Comparison of ENCODE assay signal across 8 cellular contexts in the genomic region with DNA sequence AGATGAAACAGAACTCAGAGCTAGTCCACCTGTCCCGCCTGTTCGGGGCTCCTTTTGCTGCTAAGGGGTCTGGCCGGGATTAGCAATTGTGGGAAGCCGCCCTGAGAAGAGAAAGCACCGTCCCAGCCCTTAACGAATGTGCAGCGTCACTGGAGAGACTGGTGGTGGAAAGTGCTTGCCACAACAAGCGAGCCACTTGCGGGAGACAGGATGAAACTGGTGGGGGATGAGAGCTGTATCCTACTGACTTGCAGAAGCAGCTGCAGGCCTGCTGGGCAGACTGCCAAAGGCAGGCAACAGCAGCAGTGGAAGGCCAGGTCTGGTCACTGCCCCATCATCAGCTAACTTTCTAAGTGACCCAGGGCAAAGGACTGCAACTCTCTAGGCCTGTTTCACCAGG.
A peak's percentile ranks its signal among the peaks of the same experiment; 100 is the strongest.
DNase-seq lines count a peak whose midpoint lies in the region; ATAC-seq, FAIRE-seq and TF ChIP-seq lines count a peak whose summit lies in the region.

No MANE protein-coding gene starts in this region.

- CTCF ChIA-PET in activated CD8-positive, alpha-beta memory T cell treated with anti-CD3 and anti-CD28 coated beads, Interleukin-2, amount 10 ng/mL, durations not matched to agents 7 days and 5 days (lab: Charles Lee), result interaction anchor here (0.8 to 7.5 kb wide), 20 partner anchors 10 to 109 kb away, joined by 3 to 70 read pairs (median 8); no protein-coding TSS in a partner anchor

- peak overlapping the region; percentile 92 for H3K27ac Mint-ChIP-seq in activated CD8-positive, alpha-beta memory T cell treated with anti-CD3 and anti-CD28 coated beads, Interleukin-2, amount 10 ng/mL, durations not matched to agents 7 days and 5 days

- H3K4me3 ChIP-seq in muscle layer of duodenum (ENCODE audit: low read depth in 1 of 2, low read length in 2 of 2) (peak overlapping the region in 1 of 2 donors; percentile 22), suprapubic skin (no peak overlapping the region)

- H3K36me3 ChIP-seq in muscle layer of duodenum (ENCODE audit: control insufficient read depth in 1 of 2, insufficient read depth in 2 of 2, low read length in 2 of 2) (no peaks in the 10 kb centered on the region), suprapubic skin (no peaks in the 10 kb centered on the region)

- no peaks in the 10 kb centered on the region for H3K27me3 ChIP-seq in muscle layer of duodenum (ENCODE audit: low read depth, low read length)
- no peaks in the 10 kb centered on the region for H3K27me3 ChIP-seq in suprapubic skin

- ATAC-seq in activated CD8-positive, alpha-beta memory T cell treated with anti-CD3 and anti-CD28 coated beads, Interleukin-2, amount 10 ng/mL, durations not matched to agents 7 days and 5 days, result peak; percentile 45
- no peak for ATAC-seq in HG03378 (IDR thresholded peaks at IDR 0.05; ENCODE audit: unreplicated experiment)
- no peak for ATAC-seq in HG03139 (IDR thresholded peaks at IDR 0.05; ENCODE audit: unreplicated experiment)

- no peak for TF ChIP-seq POLR2A in suprapubic skin (IDR thresholded peaks at IDR 0.05)

- 54% methylated on average over 9 of the region's 9 CpGs for WGBS in suprapubic skin

- peaks cover 7% of the 10 kb centered on the region for H3K36me3 Mint-ChIP-seq in activated CD8-positive, alpha-beta memory T cell treated with anti-CD3 and anti-CD28 coated beads, Interleukin-2, amount 10 ng/mL, durations not matched to agents 7 days and 5 days

- no peak for TF ChIP-seq CTCF in GM10266 (IDR thresholded peaks at IDR 0.05; ENCODE audit: control insufficient read depth, insufficient read depth, low read depth, missing control alignments)
- TF ChIP-seq CTCF in suprapubic skin (IDR thresholded peaks at IDR 0.05), result no peak

- peak; percentile 43 for FAIRE-seq in endometrium (lab: Jason Lieb, UNC)

- H3K27ac ChIP-seq in muscle layer of duodenum (ENCODE audit: low read length) (peak overlapping the region; percentile 42), suprapubic skin (peak overlapping the region; percentile 84)

- H3K27me3 Mint-ChIP-seq in activated CD8-positive, alpha-beta memory T cell treated with anti-CD3 and anti-CD28 coated beads, Interleukin-2, amount 10 ng/mL, durations not matched to agents 7 days and 5 days, result no peaks in the 10 kb centered on the region

- peaks cover 51 to 72% of the 10 kb centered on the region in 2 donors for H3K4me1 ChIP-seq in muscle layer of duodenum (ENCODE audit: control insufficient read depth in 1 of 2, insufficient read depth in 2 of 2, low read length in 2 of 2)
- H3K4me1 ChIP-seq in suprapubic skin, result peaks cover 93% of the 10 kb centered on the region

- DNase-seq in GM10266 (ENCODE audit: extremely low spot score) (peak; percentile 59), NCI-H2196 (lab: John Stamatoyannopoulos, UW; ENCODE audit: unreplicated experiment) (peak; percentile 76), suprapubic skin (ENCODE audit: low spot score in 2 of 2) (no peak)
- DNase-seq in activated CD8-positive, alpha-beta memory T cell treated with anti-CD3 and anti-CD28 coated beads, Interleukin-2, amount 10 ng/mL, durations not matched to agents 7 days and 5 days, result peak; percentile 83

- H3K9me3 ChIP-seq in muscle layer of duodenum (ENCODE audit: control insufficient read depth in 1 of 2, low read length in 2 of 2), result no peaks in the 10 kb centered on the region
- H3K9me3 ChIP-seq in suprapubic skin, result no peaks in the 10 kb centered on the region

- H3K9me3 Mint-ChIP-seq in activated CD8-positive, alpha-beta memory T cell treated with anti-CD3 and anti-CD28 coated beads, Interleukin-2, amount 10 ng/mL, durations not matched to agents 7 days and 5 days (ENCODE audit: low read depth), result no peaks in the 10 kb centered on the region

- H3K4me1 Mint-ChIP-seq in activated CD8-positive, alpha-beta memory T cell treated with anti-CD3 and anti-CD28 coated beads, Interleukin-2, amount 10 ng/mL, durations not matched to agents 7 days and 5 days, result peaks cover 82% of the 10 kb centered on the region

- peak overlapping the region; percentile 54 for H3K4me3 Mint-ChIP-seq in activated CD8-positive, alpha-beta memory T cell treated with anti-CD3 and anti-CD28 coated beads, Interleukin-2, amount 10 ng/mL, durations not matched to agents 7 days and 5 days

- no peak for TF ChIP-seq EP300 in suprapubic skin (IDR thresholded peaks at IDR 0.05)

Comparison
In these comparisons a context has a peak if more than half of its experiments do, and no peak if none do; other contexts are left out.
1. DNase-seq: peak in GM10266 (single experiment), NCI-H2196 (single experiment) and activated CD8-positive, alpha-beta memory T cell treated with anti-CD3 and anti-CD28 coated beads, Interleukin-2, amount 10 ng/mL, durations not matched to agents 7 days and 5 days (single experiment); none in suprapubic skin (0 of 2).